13 cellular contexts compared by ENCODE assay signal in the genomic region with DNA sequence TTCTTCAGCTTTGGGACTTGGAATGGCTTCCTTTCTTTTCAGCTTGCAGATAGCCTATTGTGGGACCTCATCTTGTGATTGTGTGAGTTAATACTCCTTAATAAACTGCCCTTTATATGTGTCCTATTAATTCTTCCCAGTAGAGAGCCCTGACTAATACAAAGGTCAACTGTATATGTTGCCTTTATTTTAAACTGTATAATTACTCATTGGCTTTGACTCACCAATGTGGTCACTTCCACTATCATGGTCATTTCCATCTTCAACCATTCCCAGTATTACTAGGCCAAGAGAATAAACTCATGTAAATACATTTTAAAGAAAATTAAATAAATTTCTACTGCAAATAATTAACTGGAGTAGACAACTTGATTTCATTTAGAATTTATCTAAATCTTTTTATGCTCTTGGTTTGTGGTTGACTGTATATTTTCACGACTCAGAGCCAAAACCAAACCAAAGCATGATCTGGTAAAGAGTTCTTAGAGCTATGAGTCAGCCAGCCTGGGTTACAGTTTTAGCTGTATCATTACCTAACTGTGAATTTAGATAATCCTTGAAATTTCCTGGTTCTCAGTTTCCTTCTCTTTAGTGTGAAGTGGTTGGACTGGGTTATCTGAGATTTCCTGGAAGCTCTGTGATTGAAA.
DNase-seq lines count a peak whose midpoint lies in the region; ATAC-seq and TF ChIP-seq lines count a peak whose summit lies in the region.
"Had no signal": no experiment of that assay in that cellular context is flagged by ENCODE, and none has a peak within 500 bp of the region (broad histone marks: within the 10 kb centered on the region; RNA-seq: fewer than 3 reads in every experiment).

No MANE protein-coding gene starts in this region.

- H3K4me1 ChIP-seq in SJCRH30 (peaks cover 23% of the 10 kb centered on the region), thyroid gland (no peaks in the 10 kb centered on the region)
- H3K4me1 ChIP-seq: testis had no signal

- peak; percentile 11 for DNase-seq in GM04504 (ENCODE audit: low read depth)
- DNase-seq in SJCRH30 = peak; percentile 41 to 74
- peak; percentile 23 for DNase-seq in fibroblast of gingiva (ENCODE audit: low read depth)
- peak; percentile 45 for DNase-seq in skeletal muscle cell (ENCODE audit: low read depth)
- DNase-seq in posterior cingulate gyrus = no peak
- DNase-seq in nucleus accumbens (lab: John Stamatoyannopoulos, UW) = no peak
- no peak for DNase-seq in thyroid gland
- DNase-seq: activated naive CD8-positive, alpha-beta T cell treated with anti-CD3 and anti-CD28 coated beads, Interleukin-2, amount 10 ng/mL, durations not matched to agents 7 days and 5 days; effector memory CD8-positive, alpha-beta T cell; right cardiac atrium; testis had no signal

- no peak for ATAC-seq in GM21526 (IDR thresholded peaks at IDR 0.05; ENCODE audit: low FRiP score, unreplicated experiment)
- ATAC-seq: effector memory CD8-positive, alpha-beta T cell; Panc1; right cardiac atrium had no signal

- H3K36me3 ChIP-seq in SJCRH30 (no peaks in the 10 kb centered on the region), thyroid gland (no peaks in the 10 kb centered on the region)

- intact Hi-C loops in posterior cingulate gyrus (cut with DNase I) = no loop called here
- intact Hi-C loops in thyroid gland (cut with DNase I) = no loop called here

- TF ChIP-seq POLR2A in thyroid gland (IDR thresholded peaks at IDR 0.05) = no peak

- 70 to 86% methylated on average over 1 of the region's 1 CpG for WGBS in thyroid gland, 2 donors

- peak overlapping the region; percentile 69 for H3K27ac ChIP-seq in SJCRH30
- H3K27ac ChIP-seq in thyroid gland = no peak overlapping the region
- H3K27ac ChIP-seq: testis had no signal

- H3K27me3 ChIP-seq in SJCRH30 (no peaks in the 10 kb centered on the region), thyroid gland (no peaks in the 10 kb centered on the region)
- H3K27me3 ChIP-seq: testis had no signal

- H3K9me3 ChIP-seq in SJCRH30 (replicated peaks) = no peaks in the 10 kb centered on the region
- H3K9me3 ChIP-seq in thyroid gland = no peaks in the 10 kb centered on the region
- H3K9me3 ChIP-seq: testis had no signal

- TF ChIP-seq CTCF in thyroid gland (IDR thresholded peaks at IDR 0.05) = no peak

- H3K4me3 ChIP-seq in SJCRH30 (no peak overlapping the region; the same call in 1 of the 2 replicates), skeletal muscle cell (ENCODE audit: low read depth, low read length) (no peak overlapping the region), thyroid gland (replicated peaks in 1 of 3) (no peak overlapping the region)
- H3K4me3 ChIP-seq: testis had no signal

Comparison
In these comparisons a context has a peak if more than half of its experiments do, and no peak if none do; other contexts are left out.
1. DNase-seq: peak in GM04504 (single experiment), SJCRH30 (2 of 2), fibroblast of gingiva (single experiment) and skeletal muscle cell (single experiment); none in posterior cingulate gyrus (0 of 10), nucleus accumbens (0 of 56) and thyroid gland (0 of 2).